In genomic region chr5:126947146-126948010, GRCh38 we compare ENCODE assay signal across 10 cellular contexts.
DNase-seq lines count a peak whose midpoint lies in the region; ATAC-seq, FAIRE-seq and TF ChIP-seq lines count a peak whose summit lies in the region.
"Had no signal": no experiment of that assay in that cellular context is flagged by ENCODE, and none has a peak within 500 bp of the region (broad histone marks: within the 10 kb centered on the region; RNA-seq: fewer than 3 reads in every experiment).

No MANE protein-coding gene starts in this region.

- H3K4me1 ChIP-seq in pancreas: peaks cover 0 to 3% (median 0%) of the 10 kb centered on the region in 3 donors

- no peaks in the 10 kb centered on the region for H3K9me3 Mint-ChIP-seq in activated T-cell treated with anti-CD3 and anti-CD28 coated beads, Interleukin-2, amount 50 U/mL, for 4 hours

- ATAC-seq in left ventricle myocardium superior (peak; percentile 66), GM21737 (IDR thresholded peaks at IDR 0.05; ENCODE audit: unreplicated experiment) (peak; percentile 94), HG03432 (IDR thresholded peaks at IDR 0.05; ENCODE audit: unreplicated experiment) (peak; percentile 94), pancreas (peak in 3 of 4 donors; percentile 20 to 73 (median 25)), HG02852 (IDR thresholded peaks at IDR 0.05; ENCODE audit: unreplicated experiment) (no peak)
- no peak for ATAC-seq in activated T-cell treated with anti-CD3 and anti-CD28 coated beads, Interleukin-2, amount 50 U/mL, for 4 hours

- TF ChIP-seq CTCF in pancreas (IDR thresholded peaks at IDR 0.05): no peak

- no peaks in the 10 kb centered on the region for H3K36me3 ChIP-seq in pancreas

- no peaks in the 10 kb centered on the region for H3K9me3 ChIP-seq in pancreas

- H3K4me1 Mint-ChIP-seq in activated T-cell treated with anti-CD3 and anti-CD28 coated beads, Interleukin-2, amount 50 U/mL, for 4 hours (ENCODE audit: low read depth): peaks cover 6% of the 10 kb centered on the region

- H3K36me3 Mint-ChIP-seq in activated T-cell treated with anti-CD3 and anti-CD28 coated beads, Interleukin-2, amount 50 U/mL, for 4 hours (ENCODE audit: insufficient read depth): no peaks in the 10 kb centered on the region

- no peak for DNase-seq in left ventricle myocardium superior
- no peak for DNase-seq in cardiac septum (ENCODE audit: low spot score)
- DNase-seq in pancreas: peak in 1 of 6 donors; percentile 15
- no peak for DNase-seq in NCI-H345 treated with DMSO at 0.1 percent for 48 hours (lab: John Stamatoyannopoulos, UW; ENCODE audit: unreplicated experiment)
- DNase-seq in activated T-cell treated with anti-CD3 and anti-CD28 coated beads, Interleukin-2, amount 50 U/mL, for 4 hours: no peak
- DNase-seq: H7, NCI-H2171 treated with DMSO at 0.1 percent for 48 hours had no signal

- peaks cover 3% of the 10 kb centered on the region for H3K27me3 Mint-ChIP-seq in activated T-cell treated with anti-CD3 and anti-CD28 coated beads, Interleukin-2, amount 50 U/mL, for 4 hours (ENCODE audit: low read depth)

- 37 to 42% methylated on average over 5 of the region's 5 CpGs for WGBS in pancreas, 2 donors

- H3K4me3 Mint-ChIP-seq in activated T-cell treated with anti-CD3 and anti-CD28 coated beads, Interleukin-2, amount 50 U/mL, for 4 hours: no peak overlapping the region

- H3K27ac ChIP-seq in pancreas: no peak overlapping the region

- H3K27me3 ChIP-seq in pancreas: no peaks in the 10 kb centered on the region

- H3K4me3 ChIP-seq in pancreas: no peak overlapping the region

- intact Hi-C loops in left ventricle myocardium superior (cut with micrococcal nuclease): no loop called here
- intact Hi-C loops in cardiac septum (cut with DNase I): no loop called here
- intact Hi-C loops in pancreas (cut with DNase I): no loop called here

- no peak for FAIRE-seq in pancreas (lab: Jason Lieb, UNC)

Comparison
In these comparisons a context has a peak if more than half of its experiments do, and no peak if none do; other contexts are left out.
1. ATAC-seq: peak in left ventricle myocardium superior (single experiment), GM21737 (single experiment), HG03432 (single experiment) and pancreas (3 of 4); none in HG02852 (single experiment) and activated T-cell treated with anti-CD3 and anti-CD28 coated beads, Interleukin-2, amount 50 U/mL, for 4 hours (0 of 2).